In genomic region chr15:38312190-38312589, GRCh38 we compare ENCODE assay signal across 22 cellular contexts. TPM values are rescaled to one million over a fixed set of nuclear protein-coding genes. Genes with fewer than 3 reads are reported as not detected.
DNase-seq lines count a peak whose midpoint lies in the region; ATAC-seq, FAIRE-seq and TF ChIP-seq lines count a peak whose summit lies in the region.
"Had no signal": no experiment of that assay in that cellular context is flagged by ENCODE, and none has a peak within 500 bp of the region (broad histone marks: within the 10 kb centered on the region; RNA-seq: fewer than 3 reads in every experiment).

No MANE protein-coding gene starts in this region.

- H4K20me1 ChIP-seq in HepG2 (ENCODE audit: insufficient read depth, low read length) (no peaks in the 10 kb centered on the region), H1 (replicated peaks in 1 of 2; ENCODE audit: control insufficient read depth in 1 of 2, insufficient read depth in 2 of 2, low read length in 2 of 2) (peaks cover 3 to 11% of the 10 kb centered on the region in 2 experiments)

- H3K9ac ChIP-seq in HepG2 (ENCODE audit: insufficient read depth, low read depth, low read length) (no peak overlapping the region), H1 (replicated peaks in 1 of 4; ENCODE audit: extremely low read depth in 1 of 4, low read depth in 3 of 4, low read length in 3 of 4) (no peak overlapping the region)
- H3K9ac ChIP-seq: KMS-11 had no signal

- no peak overlapping the region for H2BK120ac ChIP-seq in H1 (replicated peaks; ENCODE audit: low read depth, low read length)

- no peaks in the 10 kb centered on the region; the same call in 1 of the 2 replicates for H3K23me2 ChIP-seq in H1 (ENCODE audit: low read depth, low read length)

- H3K36me3 ChIP-seq in HepG2 (replicated peaks in 1 of 2; ENCODE audit: control insufficient read depth in 1 of 2, insufficient read depth in 2 of 2, low read length in 2 of 2): no peaks in the 10 kb centered on the region; a peak in 2 of 5 replicates
- H3K36me3 ChIP-seq in right lobe of liver: no peaks in the 10 kb centered on the region
- peaks cover 0 to 3% (median under 1%) of the 10 kb centered on the region in 4 experiments; a peak in 2 of 8 replicates for H3K36me3 ChIP-seq in H1 (ENCODE audit: control insufficient read depth in 2 of 4, insufficient read depth in 4 of 4, low read length in 3 of 4)

- no peaks in the 10 kb centered on the region for H3K79me1 ChIP-seq in H1 (ENCODE audit: low read depth, low read length)

- intact Hi-C loops in HepG2 (cut with micrococcal nuclease; ENCODE audit: unreplicated experiment): no loop called here
- intact Hi-C loops in right lobe of liver (cut with DNase I): no loop called here

- H3K27ac ChIP-seq in HepG2 (ENCODE audit: extremely low read length, insufficient read depth, low read length) (no peak overlapping the region), right lobe of liver (no peak overlapping the region), H1 (ENCODE audit: low read depth, low read length) (no peak overlapping the region)
- H3K27ac ChIP-seq: 22Rv1, A549, C4-2B, KMS-11 had no signal

- TF ChIP-seq RAD21 in HepG2 (CRISPR knock-in tag; IDR thresholded peaks at IDR 0.05) (no peak), H1 (IDR thresholded peaks at IDR 0.05 in 1 of 2, conservative IDR thresholded peaks at IDR 0.05 in 1 of 2; ENCODE audit: low read depth in 2 of 2, low read length in 2 of 2) (no peak)

- H3K4me2 ChIP-seq in HepG2 (ENCODE audit: low read depth, low read length): no peak overlapping the region
- no peak overlapping the region for H3K4me2 ChIP-seq in H1 (ENCODE audit: insufficient read depth in 1 of 2, low read depth in 2 of 2, low read length in 2 of 2)
- H3K4me2 ChIP-seq: A549, KMS-11 had no signal

- in situ Hi-C loops in HepG2 (cut with HindIII; ENCODE audit: extremely low pct_ligation_motif_present, low pct_unique_long_range_greater_than_20kb): no loop called here

- TF ChIP-seq CTCF in HepG2 (CRISPR knock-in tag; IDR thresholded peaks at IDR 0.05) (no peak), right lobe of liver (IDR thresholded peaks at IDR 0.05) (no peak), H1 (IDR thresholded peaks at IDR 0.05; ENCODE audit: control extremely low read depth in 1 of 3, insufficient read depth in 1 of 3, low read depth in 1 of 3, low read length in 3 of 3) (no peak), nephron progenitor cell (IDR thresholded peaks at IDR 0.05) (no peak)

- peaks cover 7% of the 10 kb centered on the region for H3K4me1 Mint-ChIP-seq in nephron progenitor cell

- no peak for DNase-seq in HepG2 (ENCODE audit: low spot score)
- DNase-seq in right lobe of liver: no peak
- no peak for DNase-seq in H1 (ENCODE audit: low read depth in 1 of 2, low spot score in 2 of 2)
- DNase-seq in nephron progenitor cell: no peak
- DNase-seq in iPS-NIHi11 (ENCODE audit: low spot score): no peak
- DNase-seq in NCI-H1092 (lab: John Stamatoyannopoulos, UW): no peak
- DNase-seq: AML-193; Caco-2; CD4-positive, alpha-beta T cell; DMS79; GDM1; GOT3; HCEC 1CT had no signal

- BruUV-seq in HepG2 (replicated peaks; lab: Mats Ljungman, UMichigan): no TSS peak

- H3K4ac ChIP-seq in H1 (replicated peaks; ENCODE audit: insufficient read length, low read depth, low read length): no peak overlapping the region

- H3K9me3 ChIP-seq in HepG2 (ENCODE audit: low read length) (no peaks in the 10 kb centered on the region), right lobe of liver (no peaks in the 10 kb centered on the region), H1 (ENCODE audit: insufficient read depth in 2 of 2, low read depth in 1 of 2, low read length in 1 of 2) (no peaks in the 10 kb centered on the region)
- H3K9me3 ChIP-seq: A549, Caco-2 had no signal

- no peak overlapping the region for H4K8ac ChIP-seq in H1 (ENCODE audit: extremely low read depth, insufficient read depth, low read length)

- no peak overlapping the region for H4K5ac ChIP-seq in H1 (ENCODE audit: insufficient read length, low read depth, low read length)

- no peak overlapping the region for H2BK5ac ChIP-seq in H1 (ENCODE audit: low read depth, low read length)

- no peak for TF ChIP-seq EP300 in HepG2 (IDR thresholded peaks at IDR 0.05; ENCODE audit: low read depth in 2 of 2, low read length in 2 of 2)
- no peak for TF ChIP-seq EP300 in HepG2 (CRISPR knock-in tag; IDR thresholded peaks at IDR 0.05; ENCODE audit: borderline replicate concordance)
- no peak for TF ChIP-seq EP300 in H1 (IDR thresholded peaks at IDR 0.05; ENCODE audit: borderline replicate concordance in 1 of 2, low read depth in 2 of 2, low read length in 2 of 2)

- no peak overlapping the region for H3K14ac ChIP-seq in H1 (ENCODE audit: insufficient read length)

- CTCF ChIA-PET in HepG2 (lab: Yijun Ruan, JAX; ENCODE audit: low intra/inter-chr PET ratio, low total read pairs): no interaction called here
- CTCF ChIA-PET in H1 (lab: Charles Lee; ENCODE audit: partially characterized antibody): no interaction called here

- H3K27me3 ChIP-seq in HepG2 (ENCODE audit: control insufficient read depth in 1 of 2, insufficient read depth in 2 of 2, low read length in 2 of 2): no peaks in the 10 kb centered on the region
- no peaks in the 10 kb centered on the region for H3K27me3 ChIP-seq in right lobe of liver
- H3K27me3 ChIP-seq in H1 (replicated peaks in 1 of 4; ENCODE audit: control insufficient read depth in 3 of 4, extremely low read depth in 1 of 4, insufficient read depth in 3 of 4, low read length in 3 of 4): no peaks in the 10 kb centered on the region

- ATAC-seq in HepG2 (no peak), right lobe of liver (no peak), HG02981 (IDR thresholded peaks at IDR 0.05; ENCODE audit: unreplicated experiment) (no peak)
- ATAC-seq: A549 had no signal

- FAIRE-seq in HepG2 (lab: Jason Lieb, UNC) (no peak), H1 (lab: Jason Lieb, UNC) (no peak)
- FAIRE-seq: A549, D721Med, GM12892, GM18507, HTR-8/SVneo had no signal

- H3K56ac ChIP-seq in H1 (replicated peaks; ENCODE audit: insufficient read length, low read depth, low read length): no peak overlapping the region

- H4K91ac ChIP-seq in H1 (replicated peaks; ENCODE audit: insufficient read length, low read length): no peak overlapping the region

- H2BK20ac ChIP-seq in H1 (ENCODE audit: low read length): no peak overlapping the region

- H3K4me3 Mint-ChIP-seq in nephron progenitor cell: no peak overlapping the region
- H3K4me3 Mint-ChIP-seq: CD4-positive, alpha-beta T cell had no signal

- H3K27ac Mint-ChIP-seq in nephron progenitor cell: peak overlapping the region; percentile 13
- H3K27ac Mint-ChIP-seq: CD4-positive, alpha-beta T cell had no signal

- H3K79me2 ChIP-seq in HepG2 (ENCODE audit: insufficient read depth, low read length): no peaks in the 10 kb centered on the region
- peaks cover 0 to 96% of the 10 kb centered on the region in 2 experiments; a peak in 2 of 4 replicates for H3K79me2 ChIP-seq in H1 (ENCODE audit: control insufficient read depth in 1 of 2, insufficient read depth in 2 of 2, low read length in 2 of 2)

- 91% methylated on average over 3 of the region's 3 CpGs for WGBS in HepG2 (ENCODE audit: low lambda C conversion rate)
- 79% methylated on average over 3 of the region's 3 CpGs for WGBS in right lobe of liver (ENCODE audit: insufficient coverage, low coverage, low lambda C conversion rate, missing lambda C conversion rate)
- WGBS in H1 (ENCODE audit: extremely low coverage in 1 of 2, insufficient coverage in 1 of 2, insufficient read length in 1 of 2, insufficient replicate concordance in 2 of 2, low coverage in 1 of 2, low lambda C conversion rate in 2 of 2, missing lambda C conversion rate in 1 of 2), 2 experiments: 91% methylated on average over 3 of the region's 3 CpGs; no CpG with 5 or more reads in 1 of the 2 experiments

- H2BK15ac ChIP-seq in H1 (ENCODE audit: low read length): no peak overlapping the region

- no peaks in the 10 kb centered on the region for H3K27me3 Mint-ChIP-seq in nephron progenitor cell (ENCODE audit: low read depth, poor library complexity)

- H3K4me3 ChIP-seq in HepG2 (replicated peaks in 1 of 3; ENCODE audit: insufficient read depth in 1 of 3, low read depth in 2 of 3, low read length in 3 of 3) (no peak overlapping the region), right lobe of liver (no peak overlapping the region), H1 (ENCODE audit: extremely low read depth in 1 of 4, insufficient read depth in 2 of 4, low read depth in 3 of 4, low read length in 4 of 4) (no peak overlapping the region)
- H3K4me3 ChIP-seq: A549 had no signal

- TF ChIP-seq POLR2A in HepG2 (IDR thresholded peaks at IDR 0.05; ENCODE audit: insufficient read depth in 1 of 2, low read depth in 2 of 2, low read length in 2 of 2) (no peak), right lobe of liver (IDR thresholded peaks at IDR 0.05) (no peak), H1 (IDR thresholded peaks at IDR 0.05; ENCODE audit: control extremely low read depth in 1 of 2, low read depth in 2 of 2, low read length in 2 of 2) (no peak)

- peaks cover 60% of the 10 kb centered on the region for H3K36me3 Mint-ChIP-seq in nephron progenitor cell (ENCODE audit: low read depth)

- H2AFZ ChIP-seq in HepG2 (ENCODE audit: low read length) (no peak overlapping the region), H1 (ENCODE audit: low read length) (no peak overlapping the region)

- no peak overlapping the region for H2BK12ac ChIP-seq in H1 (ENCODE audit: low read depth, low read length)

- H3K18ac ChIP-seq in H1 (ENCODE audit: extremely low read depth, low read length): no peak overlapping the region

- H2AK5ac ChIP-seq in H1 (ENCODE audit: low read depth, low read length): no peak overlapping the region

- POLR2A ChIA-PET in HepG2 (lab: Yijun Ruan, JAX): no interaction called here
- POLR2A ChIA-PET in H1 (lab: Charles Lee; ENCODE audit: partially characterized antibody): no interaction called here

- H3K9me3 Mint-ChIP-seq in nephron progenitor cell: peaks cover 10% of the 10 kb centered on the region
- H3K9me3 Mint-ChIP-seq: CD4-positive, alpha-beta T cell had no signal

- H3K4me1 ChIP-seq in HepG2 (ENCODE audit: insufficient read depth, low read length) (no peaks in the 10 kb centered on the region), right lobe of liver (no peaks in the 10 kb centered on the region), H1 (replicated peaks in 1 of 4; ENCODE audit: control insufficient read depth in 3 of 4, insufficient read depth in 4 of 4, low read length in 3 of 4) (no peaks in the 10 kb centered on the region)
- H3K4me1 ChIP-seq: A549, Caco-2 had no signal

- H3K23ac ChIP-seq in H1 (ENCODE audit: insufficient read length): no peak overlapping the region

RNA-seq across cellular contexts. Expression of gene SPRED1, which starts 59.6 kb away (rescaled TPM):
- 9.4 and 9.6 TPM in 2 replicates for total RNA-seq in HepG2 (2016; rRNA removed; fragmentation: Illumina TruSeq; extraction: Trizol)
- total RNA-seq in HepG2 (2016; cell fraction: cytosol; rRNA removed; fragmentation: Illumina TruSeq; extraction: Trizol; ENCODE audit: low read depth): 3.8 and 3.9 TPM in 2 replicates
- total RNA-seq in HepG2 (2016; cell fraction: insoluble cytoplasmic fraction; rRNA removed; fragmentation: Illumina TruSeq; extraction: Trizol): 8.8 and 10.3 TPM in 2 replicates
- 6.7 and 8.9 TPM in 2 replicates for total RNA-seq in HepG2 (2016; cell fraction: membrane; rRNA removed; fragmentation: Illumina TruSeq; extraction: Trizol)
- total RNA-seq in HepG2 (2016; cell fraction: nucleus; rRNA removed; fragmentation: Illumina TruSeq; extraction: Trizol): 9.2 and 11.1 TPM in 2 replicates
- polyA plus RNA-seq in HepG2 (2011; rRNA removed): 3.4 and 3.8 TPM in 2 replicates
- 1.4 and 2.6 TPM in 2 replicates for polyA plus RNA-seq in HepG2 (2011; cell fraction: cytosol; rRNA removed)
- 3.3 and 3.7 TPM in 2 replicates for polyA plus RNA-seq in HepG2 (2011; cell fraction: nucleus; rRNA removed)
- polyA plus RNA-seq in HepG2 (2012): 7.2 and 8.0 TPM in 2 replicates
- 0.54 and 0.76 TPM in 2 replicates for polyA plus RNA-seq in HepG2 (2016; cell fraction: cytosol; fragmentation: Illumina TruSeq; extraction: Trizol; ENCODE audit: low read depth)
- 7.2 and 7.7 TPM in 2 replicates for polyA plus RNA-seq in HepG2 (2016; cell fraction: insoluble cytoplasmic fraction; fragmentation: Illumina TruSeq; extraction: Trizol; ENCODE audit: low read depth)
- polyA plus RNA-seq in HepG2 (2016; cell fraction: membrane; fragmentation: Illumina TruSeq; extraction: Trizol; ENCODE audit: low read depth): 2.1 and 2.6 TPM in 2 replicates
- polyA plus RNA-seq in HepG2 (2016; cell fraction: nucleus; fragmentation: Illumina TruSeq; extraction: Trizol; ENCODE audit: insufficient read depth, low read depth): 5.9 and 6.9 TPM in 2 replicates
- polyA minus RNA-seq in HepG2 (2011; rRNA and poly(A)+ RNA removed; ENCODE audit: low replicate concordance): 2.6 and 7.2 TPM in 2 replicates
- 8.4 and 9.2 TPM in 2 replicates for polyA minus RNA-seq in HepG2 (2011; cell fraction: cytosol; rRNA and poly(A)+ RNA removed)
- polyA minus RNA-seq in HepG2 (2011; cell fraction: nucleus; rRNA and poly(A)+ RNA removed): 33.1 and 35.3 TPM in 2 replicates
- total RNA-seq in right lobe of liver: 1 to 10 TPM; 4.5 to 9.6 (median 5.3) TPM
- 30.3 and 32.6 TPM in 2 replicates for total RNA-seq in H1 (2021; fragmentation: NEBNext Ultra II Directional; extraction: Animal tissue kit (Norgen Biotek cat#: 25700))
- 4.7 and 5.5 TPM in 2 replicates for polyA plus RNA-seq in H1 (2011; rRNA removed)
- 6.9 TPM for polyA plus RNA-seq in H1 (2011; cell fraction: cytosol; rRNA removed)
- 7.3 TPM for polyA plus RNA-seq in H1 (2011; cell fraction: nucleus; rRNA removed)
- 13.5 to 19.5 TPM (median 16.1 TPM) in 4 replicates for polyA plus RNA-seq in H1 (2012, experiment 1 of 2)
- 3.6 TPM for polyA plus RNA-seq in H1 (2012, experiment 2 of 2)
- 14.4 TPM for polyA plus RNA-seq in H1 (2013, experiment 1 of 2)
- polyA plus RNA-seq in H1 (2013, experiment 2 of 2): 13.7 TPM
- polyA minus RNA-seq in H1 (2011; rRNA and poly(A)+ RNA removed): 14.6 and 15.7 TPM in 2 replicates
- polyA minus RNA-seq in H1 (2011; cell fraction: cytosol; rRNA and poly(A)+ RNA removed): 18.6 TPM
- polyA minus RNA-seq in H1 (2011; cell fraction: nucleus; rRNA and poly(A)+ RNA removed): 30.5 TPM

Comparison
In these comparisons a context has a peak if more than half of its experiments do, and no peak if none do; other contexts are left out.
1. Of the 41 proteins assayed by ChIP-seq in both HepG2 and H1: peak only in HepG2: none; only in H1: none; in both: MAFK; in neither: 40.